Comparison of ENCODE assay signal across 8 cellular contexts in the genomic region with DNA sequence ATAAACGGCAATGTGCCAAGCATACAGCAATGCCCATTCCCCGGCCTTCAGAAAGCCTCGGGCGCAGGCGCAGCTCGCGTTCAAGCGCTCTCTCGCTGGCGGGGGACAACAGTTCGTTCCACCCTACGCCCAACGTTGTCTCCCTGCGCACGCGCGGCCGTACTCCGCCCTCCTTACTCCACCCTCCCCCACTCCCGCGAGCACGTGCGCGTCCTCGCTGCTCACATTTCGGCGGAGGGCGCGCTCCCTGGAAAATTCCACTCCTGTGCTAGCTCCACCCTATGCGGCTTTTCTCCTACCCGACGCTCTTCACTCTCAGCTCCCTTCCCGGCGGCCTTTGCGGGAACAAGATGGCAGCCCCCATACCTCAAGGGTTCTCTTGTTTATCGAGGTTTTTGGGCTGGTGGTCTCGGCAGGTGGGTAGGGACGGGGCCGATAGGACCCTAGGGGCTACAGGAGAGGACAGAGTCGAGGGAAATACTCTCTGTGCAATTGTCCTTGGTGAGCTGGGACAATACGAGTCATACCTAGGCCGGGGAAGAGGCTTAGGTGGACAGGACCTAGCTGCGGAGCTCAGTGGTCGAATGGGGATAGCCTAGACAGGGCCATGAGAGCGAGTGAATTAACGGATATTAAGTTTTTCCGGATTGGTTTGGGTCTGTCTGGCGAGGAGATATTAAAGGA. TPM values are rescaled to one million over a fixed set of nuclear protein-coding genes. Genes with fewer than 3 reads are reported as not detected.
DNase-seq lines count a peak whose midpoint lies in the region; ATAC-seq and TF ChIP-seq lines count a peak whose summit lies in the region.
"Not testable (repeated sequence)": the region's sequence is repeated elsewhere in the genome, so short reads cannot be mapped to it uniquely, and the experiment has no call there.

MRPL45 (plus strand) TSS at position 335 of the 684 bp plus-strand sequence; CDS start at position 351, 16 bp downstream.

- H3K4me3 ChIP-seq in iPS-18a (ENCODE audit: low read length) (peak within 1 kb of the TSS; percentile 75), skeletal muscle satellite cell (ENCODE audit: low read length) (peak within 1 kb of the TSS; percentile 91)

- peak; percentile 91 for ATAC-seq in GM18907 (IDR thresholded peaks at IDR 0.05; ENCODE audit: unreplicated experiment)
- ATAC-seq in HG03139 (IDR thresholded peaks at IDR 0.05; ENCODE audit: unreplicated experiment) = peak; percentile 96

- H3K36me3 ChIP-seq in iPS-18a (ENCODE audit: control insufficient read depth, low read depth, low read length); skeletal muscle satellite cell (ENCODE audit: insufficient read depth, low read length): not testable (repeated sequence)

- not testable (repeated sequence) for H3K4me1 ChIP-seq in iPS-18a (ENCODE audit: control insufficient read depth, low read depth, low read length); skeletal muscle satellite cell (ENCODE audit: control insufficient read depth, insufficient read depth, low read length)

- H3K27me3 ChIP-seq in iPS-18a (ENCODE audit: control insufficient read depth, insufficient read depth, low read length); skeletal muscle satellite cell (ENCODE audit: control insufficient read depth, insufficient read depth, low read length): not testable (repeated sequence)

- H3K9ac ChIP-seq in iPS-18a (ENCODE audit: low read length) (peak within 1 kb of the TSS; percentile 81), skeletal muscle satellite cell (ENCODE audit: low read depth, low read length) (peak within 1 kb of the TSS; percentile 90)

- in situ Hi-C loops in ACHN (cut with HindIII; ENCODE audit: low pct_ligation_motif_present, low pct_unique_long_range_greater_than_20kb, low sequenced_read_pairs); T47D (cut with HindIII; ENCODE audit: low pct_unique_long_range_greater_than_20kb, low sequenced_read_pairs): not testable (repeated sequence)

- DNase-seq in ACHN (peak; percentile 98), NCI-H2196 treated with DMSO at 0.1 percent for 48 hours (lab: John Stamatoyannopoulos, UW; ENCODE audit: unreplicated experiment) (peak; percentile 34), T47D (ENCODE audit: low read depth in 1 of 2, low spot score in 1 of 2) (peak; percentile 71 to 99)

- not testable (repeated sequence) for H3K9me3 ChIP-seq in iPS-18a (ENCODE audit: control insufficient read depth, low read depth, low read length); skeletal muscle satellite cell (replicated peaks; ENCODE audit: low read length)

- peak within 1 kb of the TSS; percentile 80 for H3K4me2 ChIP-seq in skeletal muscle satellite cell (ENCODE audit: low read length)

- not testable (repeated sequence) for TF ChIP-seq CTCF in VCaP (conservative IDR thresholded peaks at IDR 0.05)

- H3K27ac ChIP-seq in VCaP (peak within 1 kb of the TSS; percentile 70), iPS-18a (ENCODE audit: low read length) (peak within 1 kb of the TSS; percentile 82)

RNA-seq across cellular contexts. Expression of gene MRPL45, which starts in this region (rescaled TPM):
- total RNA-seq in skeletal muscle satellite cell (2012; rRNA removed) = 29.3 and 37.5 TPM in 2 replicates

Comparison
In these comparisons a context has a peak if more than half of its experiments do, and no peak if none do; other contexts are left out.
1. Peak in every context shown above with its lines: DNase-seq, ATAC-seq, H3K4me3 ChIP-seq and H3K27ac ChIP-seq.
2. DNase-seq: peak in every context shown above with its lines; median percentile 98 in ACHN; 85 in T47D; 34 in NCI-H2196 treated with DMSO at 0.1 percent for 48 hours.